1 cellular context compared by ENCODE assay signal in genomic region chr1:9454494-9455066, GRCh38.
TF ChIP-seq lines count a peak whose summit lies in the region.

No MANE protein-coding gene starts in this region.

TF ChIP-seq in HepG2, 621 proteins besides CTCF, POLR2A, EP300 and RAD21 (continued from another document):
- TF ChIP-seq, protein P1, sequence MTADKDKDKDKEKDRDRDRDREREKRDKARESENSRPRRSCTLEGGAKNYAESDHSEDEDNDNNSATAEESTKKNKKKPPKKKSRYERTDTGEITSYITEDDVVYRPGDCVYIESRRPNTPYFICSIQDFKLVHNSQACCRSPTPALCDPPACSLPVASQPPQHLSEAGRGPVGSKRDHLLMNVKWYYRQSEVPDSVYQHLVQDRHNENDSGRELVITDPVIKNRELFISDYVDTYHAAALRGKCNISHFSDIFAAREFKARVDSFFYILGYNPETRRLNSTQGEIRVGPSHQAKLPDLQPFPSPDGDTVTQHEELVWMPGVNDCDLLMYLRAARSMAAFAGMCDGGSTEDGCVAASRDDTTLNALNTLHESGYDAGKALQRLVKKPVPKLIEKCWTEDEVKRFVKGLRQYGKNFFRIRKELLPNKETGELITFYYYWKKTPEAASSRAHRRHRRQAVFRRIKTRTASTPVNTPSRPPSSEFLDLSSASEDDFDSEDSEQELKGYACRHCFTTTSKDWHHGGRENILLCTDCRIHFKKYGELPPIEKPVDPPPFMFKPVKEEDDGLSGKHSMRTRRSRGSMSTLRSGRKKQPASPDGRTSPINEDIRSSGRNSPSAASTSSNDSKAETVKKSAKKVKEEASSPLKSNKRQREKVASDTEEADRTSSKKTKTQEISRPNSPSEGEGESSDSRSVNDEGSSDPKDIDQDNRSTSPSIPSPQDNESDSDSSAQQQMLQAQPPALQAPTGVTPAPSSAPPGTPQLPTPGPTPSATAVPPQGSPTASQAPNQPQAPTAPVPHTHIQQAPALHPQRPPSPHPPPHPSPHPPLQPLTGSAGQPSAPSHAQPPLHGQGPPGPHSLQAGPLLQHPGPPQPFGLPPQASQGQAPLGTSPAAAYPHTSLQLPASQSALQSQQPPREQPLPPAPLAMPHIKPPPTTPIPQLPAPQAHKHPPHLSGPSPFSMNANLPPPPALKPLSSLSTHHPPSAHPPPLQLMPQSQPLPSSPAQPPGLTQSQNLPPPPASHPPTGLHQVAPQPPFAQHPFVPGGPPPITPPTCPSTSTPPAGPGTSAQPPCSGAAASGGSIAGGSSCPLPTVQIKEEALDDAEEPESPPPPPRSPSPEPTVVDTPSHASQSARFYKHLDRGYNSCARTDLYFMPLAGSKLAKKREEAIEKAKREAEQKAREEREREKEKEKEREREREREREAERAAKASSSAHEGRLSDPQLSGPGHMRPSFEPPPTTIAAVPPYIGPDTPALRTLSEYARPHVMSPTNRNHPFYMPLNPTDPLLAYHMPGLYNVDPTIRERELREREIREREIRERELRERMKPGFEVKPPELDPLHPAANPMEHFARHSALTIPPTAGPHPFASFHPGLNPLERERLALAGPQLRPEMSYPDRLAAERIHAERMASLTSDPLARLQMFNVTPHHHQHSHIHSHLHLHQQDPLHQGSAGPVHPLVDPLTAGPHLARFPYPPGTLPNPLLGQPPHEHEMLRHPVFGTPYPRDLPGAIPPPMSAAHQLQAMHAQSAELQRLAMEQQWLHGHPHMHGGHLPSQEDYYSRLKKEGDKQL (CRISPR knock-in tag; IDR thresholded peaks at IDR 0.05; ENCODE audit: low read depth): no peak
